ENCODE assay signal across 1 cellular context in the genomic region with DNA sequence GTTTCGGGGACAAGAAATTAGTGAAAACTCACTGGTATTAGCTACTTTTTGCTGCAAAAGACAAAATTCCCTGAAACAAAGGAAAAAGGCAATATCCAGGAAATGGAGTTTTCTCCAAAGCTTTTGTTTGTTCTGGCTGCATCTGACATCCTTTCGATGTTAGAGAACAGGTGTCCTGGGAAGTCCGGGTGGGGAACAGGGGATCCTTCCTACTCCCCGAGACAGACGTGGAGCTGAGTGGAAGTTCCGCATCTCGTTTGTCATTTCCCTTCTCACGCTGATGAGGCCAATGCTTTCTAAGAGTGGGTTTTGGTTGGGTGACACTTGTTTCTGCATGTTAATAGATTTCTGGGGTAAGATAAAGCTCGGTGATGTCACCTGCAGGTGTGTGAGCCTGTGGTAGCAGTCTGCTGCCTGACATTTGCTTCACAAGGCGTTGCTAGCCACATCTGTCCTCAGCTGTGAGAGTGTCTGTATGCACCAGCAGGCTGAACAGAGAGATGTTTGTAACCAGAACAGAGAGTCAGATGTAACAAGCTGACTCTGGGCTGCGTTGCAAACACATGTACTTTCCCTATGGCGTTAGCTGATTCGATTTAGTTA.
TF ChIP-seq lines count a peak whose summit lies in the region.

No MANE protein-coding gene starts in this region.

TF ChIP-seq in GM12878, 131 proteins besides CTCF, POLR2A, EP300 and RAD21 (continued from another document and continues in another):
- TF ChIP-seq, protein P1, sequence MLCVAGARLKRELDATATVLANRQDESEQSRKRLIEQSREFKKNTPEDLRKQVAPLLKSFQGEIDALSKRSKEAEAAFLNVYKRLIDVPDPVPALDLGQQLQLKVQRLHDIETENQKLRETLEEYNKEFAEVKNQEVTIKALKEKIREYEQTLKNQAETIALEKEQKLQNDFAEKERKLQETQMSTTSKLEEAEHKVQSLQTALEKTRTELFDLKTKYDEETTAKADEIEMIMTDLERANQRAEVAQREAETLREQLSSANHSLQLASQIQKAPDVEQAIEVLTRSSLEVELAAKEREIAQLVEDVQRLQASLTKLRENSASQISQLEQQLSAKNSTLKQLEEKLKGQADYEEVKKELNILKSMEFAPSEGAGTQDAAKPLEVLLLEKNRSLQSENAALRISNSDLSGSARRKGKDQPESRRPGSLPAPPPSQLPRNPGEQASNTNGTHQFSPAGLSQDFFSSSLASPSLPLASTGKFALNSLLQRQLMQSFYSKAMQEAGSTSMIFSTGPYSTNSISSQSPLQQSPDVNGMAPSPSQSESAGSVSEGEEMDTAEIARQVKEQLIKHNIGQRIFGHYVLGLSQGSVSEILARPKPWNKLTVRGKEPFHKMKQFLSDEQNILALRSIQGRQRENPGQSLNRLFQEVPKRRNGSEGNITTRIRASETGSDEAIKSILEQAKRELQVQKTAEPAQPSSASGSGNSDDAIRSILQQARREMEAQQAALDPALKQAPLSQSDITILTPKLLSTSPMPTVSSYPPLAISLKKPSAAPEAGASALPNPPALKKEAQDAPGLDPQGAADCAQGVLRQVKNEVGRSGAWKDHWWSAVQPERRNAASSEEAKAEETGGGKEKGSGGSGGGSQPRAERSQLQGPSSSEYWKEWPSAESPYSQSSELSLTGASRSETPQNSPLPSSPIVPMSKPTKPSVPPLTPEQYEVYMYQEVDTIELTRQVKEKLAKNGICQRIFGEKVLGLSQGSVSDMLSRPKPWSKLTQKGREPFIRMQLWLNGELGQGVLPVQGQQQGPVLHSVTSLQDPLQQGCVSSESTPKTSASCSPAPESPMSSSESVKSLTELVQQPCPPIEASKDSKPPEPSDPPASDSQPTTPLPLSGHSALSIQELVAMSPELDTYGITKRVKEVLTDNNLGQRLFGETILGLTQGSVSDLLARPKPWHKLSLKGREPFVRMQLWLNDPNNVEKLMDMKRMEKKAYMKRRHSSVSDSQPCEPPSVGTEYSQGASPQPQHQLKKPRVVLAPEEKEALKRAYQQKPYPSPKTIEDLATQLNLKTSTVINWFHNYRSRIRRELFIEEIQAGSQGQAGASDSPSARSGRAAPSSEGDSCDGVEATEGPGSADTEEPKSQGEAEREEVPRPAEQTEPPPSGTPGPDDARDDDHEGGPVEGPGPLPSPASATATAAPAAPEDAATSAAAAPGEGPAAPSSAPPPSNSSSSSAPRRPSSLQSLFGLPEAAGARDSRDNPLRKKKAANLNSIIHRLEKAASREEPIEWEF (IDR thresholded peaks at IDR 0.05; ENCODE audit: insufficient replicate concordance, low read depth, low read length), result no peak
- no peak for TF ChIP-seq MTA2 (IDR thresholded peaks at IDR 0.05; ENCODE audit: low read depth)
- TF ChIP-seq, protein P2, sequence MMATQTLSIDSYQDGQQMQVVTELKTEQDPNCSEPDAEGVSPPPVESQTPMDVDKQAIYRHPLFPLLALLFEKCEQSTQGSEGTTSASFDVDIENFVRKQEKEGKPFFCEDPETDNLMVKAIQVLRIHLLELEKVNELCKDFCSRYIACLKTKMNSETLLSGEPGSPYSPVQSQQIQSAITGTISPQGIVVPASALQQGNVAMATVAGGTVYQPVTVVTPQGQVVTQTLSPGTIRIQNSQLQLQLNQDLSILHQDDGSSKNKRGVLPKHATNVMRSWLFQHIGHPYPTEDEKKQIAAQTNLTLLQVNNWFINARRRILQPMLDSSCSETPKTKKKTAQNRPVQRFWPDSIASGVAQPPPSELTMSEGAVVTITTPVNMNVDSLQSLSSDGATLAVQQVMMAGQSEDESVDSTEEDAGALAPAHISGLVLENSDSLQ (IDR thresholded peaks at IDR 0.05), result peak; percentile 42; the same call in 1 of the 2 replicates
- TF ChIP-seq, protein P3, sequence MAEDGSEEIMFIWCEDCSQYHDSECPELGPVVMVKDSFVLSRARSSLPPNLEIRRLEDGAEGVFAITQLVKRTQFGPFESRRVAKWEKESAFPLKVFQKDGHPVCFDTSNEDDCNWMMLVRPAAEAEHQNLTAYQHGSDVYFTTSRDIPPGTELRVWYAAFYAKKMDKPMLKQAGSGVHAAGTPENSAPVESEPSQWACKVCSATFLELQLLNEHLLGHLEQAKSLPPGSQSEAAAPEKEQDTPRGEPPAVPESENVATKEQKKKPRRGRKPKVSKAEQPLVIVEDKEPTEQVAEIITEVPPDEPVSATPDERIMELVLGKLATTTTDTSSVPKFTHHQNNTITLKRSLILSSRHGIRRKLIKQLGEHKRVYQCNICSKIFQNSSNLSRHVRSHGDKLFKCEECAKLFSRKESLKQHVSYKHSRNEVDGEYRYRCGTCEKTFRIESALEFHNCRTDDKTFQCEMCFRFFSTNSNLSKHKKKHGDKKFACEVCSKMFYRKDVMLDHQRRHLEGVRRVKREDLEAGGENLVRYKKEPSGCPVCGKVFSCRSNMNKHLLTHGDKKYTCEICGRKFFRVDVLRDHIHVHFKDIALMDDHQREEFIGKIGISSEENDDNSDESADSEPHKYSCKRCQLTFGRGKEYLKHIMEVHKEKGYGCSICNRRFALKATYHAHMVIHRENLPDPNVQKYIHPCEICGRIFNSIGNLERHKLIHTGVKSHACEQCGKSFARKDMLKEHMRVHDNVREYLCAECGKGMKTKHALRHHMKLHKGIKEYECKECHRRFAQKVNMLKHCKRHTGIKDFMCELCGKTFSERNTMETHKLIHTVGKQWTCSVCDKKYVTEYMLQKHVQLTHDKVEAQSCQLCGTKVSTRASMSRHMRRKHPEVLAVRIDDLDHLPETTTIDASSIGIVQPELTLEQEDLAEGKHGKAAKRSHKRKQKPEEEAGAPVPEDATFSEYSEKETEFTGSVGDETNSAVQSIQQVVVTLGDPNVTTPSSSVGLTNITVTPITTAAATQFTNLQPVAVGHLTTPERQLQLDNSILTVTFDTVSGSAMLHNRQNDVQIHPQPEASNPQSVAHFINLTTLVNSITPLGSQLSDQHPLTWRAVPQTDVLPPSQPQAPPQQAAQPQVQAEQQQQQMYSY (CRISPR knock-in tag; IDR thresholded peaks at IDR 0.05), result no peak
- TF ChIP-seq MYC (IDR thresholded peaks at IDR 0.05; ENCODE audit: insufficient read depth, insufficient read length, insufficient replicate concordance, low read length, severe bottlenecking), result no peak
- TF ChIP-seq CREM (IDR thresholded peaks at IDR 0.05; ENCODE audit: low read depth), result peak; percentile 53; the same call in 1 of the 2 replicates
- TF ChIP-seq NFYA (IDR thresholded peaks at IDR 0.05; ENCODE audit: borderline replicate concordance, low read depth, low read length), result no peak
- TF ChIP-seq, protein P4, sequence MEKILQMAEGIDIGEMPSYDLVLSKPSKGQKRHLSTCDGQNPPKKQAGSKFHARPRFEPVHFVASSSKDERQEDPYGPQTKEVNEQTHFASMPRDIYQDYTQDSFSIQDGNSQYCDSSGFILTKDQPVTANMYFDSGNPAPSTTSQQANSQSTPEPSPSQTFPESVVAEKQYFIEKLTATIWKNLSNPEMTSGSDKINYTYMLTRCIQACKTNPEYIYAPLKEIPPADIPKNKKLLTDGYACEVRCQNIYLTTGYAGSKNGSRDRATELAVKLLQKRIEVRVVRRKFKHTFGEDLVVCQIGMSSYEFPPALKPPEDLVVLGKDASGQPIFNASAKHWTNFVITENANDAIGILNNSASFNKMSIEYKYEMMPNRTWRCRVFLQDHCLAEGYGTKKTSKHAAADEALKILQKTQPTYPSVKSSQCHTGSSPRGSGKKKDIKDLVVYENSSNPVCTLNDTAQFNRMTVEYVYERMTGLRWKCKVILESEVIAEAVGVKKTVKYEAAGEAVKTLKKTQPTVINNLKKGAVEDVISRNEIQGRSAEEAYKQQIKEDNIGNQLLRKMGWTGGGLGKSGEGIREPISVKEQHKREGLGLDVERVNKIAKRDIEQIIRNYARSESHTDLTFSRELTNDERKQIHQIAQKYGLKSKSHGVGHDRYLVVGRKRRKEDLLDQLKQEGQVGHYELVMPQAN (conservative IDR thresholded peaks at IDR 0.05), result no peak
- TF ChIP-seq, protein P5, sequence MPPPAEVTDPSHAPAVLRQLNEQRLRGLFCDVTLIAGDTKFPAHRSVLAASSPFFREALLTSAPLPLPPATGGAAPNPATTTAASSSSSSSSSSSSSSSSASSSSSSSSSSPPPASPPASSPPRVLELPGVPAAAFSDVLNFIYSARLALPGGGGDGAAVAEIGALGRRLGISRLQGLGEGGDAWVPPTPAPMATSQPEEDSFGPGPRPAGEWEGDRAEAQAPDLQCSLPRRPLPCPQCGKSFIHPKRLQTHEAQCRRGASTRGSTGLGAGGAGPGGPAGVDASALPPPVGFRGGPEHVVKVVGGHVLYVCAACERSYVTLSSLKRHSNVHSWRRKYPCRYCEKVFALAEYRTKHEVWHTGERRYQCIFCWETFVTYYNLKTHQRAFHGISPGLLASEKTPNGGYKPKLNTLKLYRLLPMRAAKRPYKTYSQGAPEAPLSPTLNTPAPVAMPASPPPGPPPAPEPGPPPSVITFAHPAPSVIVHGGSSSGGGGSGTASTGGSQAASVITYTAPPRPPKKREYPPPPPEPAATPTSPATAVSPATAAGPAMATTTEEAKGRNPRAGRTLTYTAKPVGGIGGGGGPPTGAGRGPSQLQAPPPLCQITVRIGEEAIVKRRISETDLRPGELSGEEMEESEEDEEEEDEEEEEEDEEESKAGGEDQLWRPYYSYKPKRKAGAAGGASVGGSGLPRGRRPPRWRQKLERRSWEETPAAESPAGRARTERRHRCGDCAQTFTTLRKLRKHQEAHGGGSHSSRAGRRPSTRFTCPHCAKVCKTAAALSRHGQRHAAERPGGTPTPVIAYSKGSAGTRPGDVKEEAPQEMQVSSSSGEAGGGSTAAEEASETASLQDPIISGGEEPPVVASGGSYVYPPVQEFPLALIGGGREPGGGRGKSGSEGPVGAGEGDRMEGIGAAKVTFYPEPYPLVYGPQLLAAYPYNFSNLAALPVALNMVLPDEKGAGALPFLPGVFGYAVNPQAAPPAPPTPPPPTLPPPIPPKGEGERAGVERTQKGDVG (CRISPR knock-in tag; IDR thresholded peaks at IDR 0.05), result no peak
- no peak for TF ChIP-seq BMI1 (IDR thresholded peaks at IDR 0.05; ENCODE audit: borderline replicate concordance)
- TF ChIP-seq KDM1A (IDR thresholded peaks at IDR 0.05; ENCODE audit: borderline replicate concordance), result no peak
- no peak for TF ChIP-seq NFXL1 (IDR thresholded peaks at IDR 0.05; ENCODE audit: borderline replicate concordance)
- no peak for TF ChIP-seq TCF7 (IDR thresholded peaks at IDR 0.05; ENCODE audit: borderline replicate concordance)
- no peak for TF ChIP-seq EGR1 (IDR thresholded peaks at IDR 0.05; ENCODE audit: borderline replicate concordance in 1 of 2, low read depth in 2 of 2, low read length in 2 of 2)
- TF ChIP-seq HCFC1 (IDR thresholded peaks at IDR 0.05; ENCODE audit: low read length), result no peak
- TF ChIP-seq, protein P6, sequence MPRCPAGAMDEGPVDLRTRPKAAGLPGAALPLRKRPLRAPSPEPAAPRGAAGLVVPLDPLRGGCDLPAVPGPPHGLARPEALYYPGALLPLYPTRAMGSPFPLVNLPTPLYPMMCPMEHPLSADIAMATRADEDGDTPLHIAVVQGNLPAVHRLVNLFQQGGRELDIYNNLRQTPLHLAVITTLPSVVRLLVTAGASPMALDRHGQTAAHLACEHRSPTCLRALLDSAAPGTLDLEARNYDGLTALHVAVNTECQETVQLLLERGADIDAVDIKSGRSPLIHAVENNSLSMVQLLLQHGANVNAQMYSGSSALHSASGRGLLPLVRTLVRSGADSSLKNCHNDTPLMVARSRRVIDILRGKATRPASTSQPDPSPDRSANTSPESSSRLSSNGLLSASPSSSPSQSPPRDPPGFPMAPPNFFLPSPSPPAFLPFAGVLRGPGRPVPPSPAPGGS (IDR thresholded peaks at IDR 0.05; ENCODE audit: borderline replicate concordance, insufficient read depth, low read depth, low read length, poor library complexity, severe bottlenecking), result no peak
- TF ChIP-seq SPI1 (IDR thresholded peaks at IDR 0.05; ENCODE audit: borderline replicate concordance, insufficient read depth, low read depth, low read length), result 0 out of 2 replicates have a peak, but pooled peaks have one; percentile 25
- TF ChIP-seq TARDBP (IDR thresholded peaks at IDR 0.05; ENCODE audit: borderline replicate concordance), result no peak
- TF ChIP-seq, protein P7, sequence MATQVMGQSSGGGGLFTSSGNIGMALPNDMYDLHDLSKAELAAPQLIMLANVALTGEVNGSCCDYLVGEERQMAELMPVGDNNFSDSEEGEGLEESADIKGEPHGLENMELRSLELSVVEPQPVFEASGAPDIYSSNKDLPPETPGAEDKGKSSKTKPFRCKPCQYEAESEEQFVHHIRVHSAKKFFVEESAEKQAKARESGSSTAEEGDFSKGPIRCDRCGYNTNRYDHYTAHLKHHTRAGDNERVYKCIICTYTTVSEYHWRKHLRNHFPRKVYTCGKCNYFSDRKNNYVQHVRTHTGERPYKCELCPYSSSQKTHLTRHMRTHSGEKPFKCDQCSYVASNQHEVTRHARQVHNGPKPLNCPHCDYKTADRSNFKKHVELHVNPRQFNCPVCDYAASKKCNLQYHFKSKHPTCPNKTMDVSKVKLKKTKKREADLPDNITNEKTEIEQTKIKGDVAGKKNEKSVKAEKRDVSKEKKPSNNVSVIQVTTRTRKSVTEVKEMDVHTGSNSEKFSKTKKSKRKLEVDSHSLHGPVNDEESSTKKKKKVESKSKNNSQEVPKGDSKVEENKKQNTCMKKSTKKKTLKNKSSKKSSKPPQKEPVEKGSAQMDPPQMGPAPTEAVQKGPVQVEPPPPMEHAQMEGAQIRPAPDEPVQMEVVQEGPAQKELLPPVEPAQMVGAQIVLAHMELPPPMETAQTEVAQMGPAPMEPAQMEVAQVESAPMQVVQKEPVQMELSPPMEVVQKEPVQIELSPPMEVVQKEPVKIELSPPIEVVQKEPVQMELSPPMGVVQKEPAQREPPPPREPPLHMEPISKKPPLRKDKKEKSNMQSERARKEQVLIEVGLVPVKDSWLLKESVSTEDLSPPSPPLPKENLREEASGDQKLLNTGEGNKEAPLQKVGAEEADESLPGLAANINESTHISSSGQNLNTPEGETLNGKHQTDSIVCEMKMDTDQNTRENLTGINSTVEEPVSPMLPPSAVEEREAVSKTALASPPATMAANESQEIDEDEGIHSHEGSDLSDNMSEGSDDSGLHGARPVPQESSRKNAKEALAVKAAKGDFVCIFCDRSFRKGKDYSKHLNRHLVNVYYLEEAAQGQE (IDR thresholded peaks at IDR 0.05; ENCODE audit: low read depth, low read length), result no peak
- no peak for TF ChIP-seq NRF1 (conservative IDR thresholded peaks at IDR 0.05; ENCODE audit: low read depth, low read length)
- TF ChIP-seq, protein P8, sequence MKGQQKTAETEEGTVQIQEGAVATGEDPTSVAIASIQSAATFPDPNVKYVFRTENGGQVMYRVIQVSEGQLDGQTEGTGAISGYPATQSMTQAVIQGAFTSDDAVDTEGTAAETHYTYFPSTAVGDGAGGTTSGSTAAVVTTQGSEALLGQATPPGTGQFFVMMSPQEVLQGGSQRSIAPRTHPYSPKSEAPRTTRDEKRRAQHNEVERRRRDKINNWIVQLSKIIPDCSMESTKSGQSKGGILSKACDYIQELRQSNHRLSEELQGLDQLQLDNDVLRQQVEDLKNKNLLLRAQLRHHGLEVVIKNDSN (IDR thresholded peaks at IDR 0.05; ENCODE audit: borderline replicate concordance, extremely low read length, insufficient read depth, low read depth, low read length), result no peak
- TF ChIP-seq FOS (IDR thresholded peaks at IDR 0.05; ENCODE audit: borderline replicate concordance, extremely low read depth, insufficient read length), result no peak
- TF ChIP-seq ETV6 (conservative IDR thresholded peaks at IDR 0.05 in 1 of 2, IDR thresholded peaks at IDR 0.05 in 1 of 2; ENCODE audit: borderline replicate concordance in 1 of 2, low read depth in 1 of 2), result no peak
- TF ChIP-seq ESRRA (IDR thresholded peaks at IDR 0.05; ENCODE audit: low read length), result no peak
- TF ChIP-seq YBX1 (IDR thresholded peaks at IDR 0.05), result no peak
- TF ChIP-seq RB1 (IDR thresholded peaks at IDR 0.05; ENCODE audit: borderline replicate concordance), result no peak
- TF ChIP-seq BACH1 (IDR thresholded peaks at IDR 0.05; ENCODE audit: borderline replicate concordance), result no peak
- peak; percentile 73 for TF ChIP-seq CREB1 (IDR thresholded peaks at IDR 0.05; ENCODE audit: low read depth)
